Comparison of ENCODE assay signal across 20 cellular contexts in genomic region chr12:2941524-2941923, GRCh38. TPM values are rescaled to one million over a fixed set of nuclear protein-coding genes. Genes with fewer than 3 reads are reported as not detected.
"Had no signal": no experiment of that assay in that cellular context is flagged by ENCODE, and none has a peak within 500 bp of the region (broad histone marks: within the 10 kb centered on the region; RNA-seq: fewer than 3 reads in every experiment).

No MANE protein-coding gene starts in this region.

- H3K4me2 ChIP-seq: smooth muscle cell had no signal

- H3K9me3 ChIP-seq: esophagus muscularis mucosa, gastrocnemius medialis, pancreas, psoas muscle, tibial artery, upper lobe of left lung, vagina had no signal

- H3K4me1 ChIP-seq: gastrocnemius medialis had no signal

- H3K27ac ChIP-seq: coronary artery, esophagus muscularis mucosa, gastrocnemius medialis, pancreas, psoas muscle, tibial artery, upper lobe of left lung, vagina had no signal

- H3K4me3 Mint-ChIP-seq: naive thymus-derived CD8-positive, alpha-beta T cell; stimulated activated effector memory CD8-positive, alpha-beta T cell treated with anti-CD3 and anti-CD28 coated beads, Interleukin-12 subunit alpha, Interleukin-12 subunit beta, amount 100 ng/mL, for 72 hours; stimulated activated naive CD8-positive, alpha-beta T cell treated with anti-CD3 and anti-CD28 coated beads, Interleukin-15, Interleukin-2, amounts not matched to agents 100 ng/mL and 50 ng/mL, for 24 hours had no signal

- FAIRE-seq: kidney, pancreas had no signal

- H3K27ac Mint-ChIP-seq: stimulated activated effector memory CD8-positive, alpha-beta T cell treated with anti-CD3 and anti-CD28 coated beads, Interleukin-12 subunit alpha, Interleukin-12 subunit beta, amount 100 ng/mL, for 72 hours; stimulated activated naive CD8-positive, alpha-beta T cell treated with anti-CD3 and anti-CD28 coated beads, Interleukin-15, Interleukin-2, amounts not matched to agents 100 ng/mL and 50 ng/mL, for 24 hours had no signal

- H3K9me3 Mint-ChIP-seq: naive thymus-derived CD8-positive, alpha-beta T cell; stimulated activated effector memory CD8-positive, alpha-beta T cell treated with anti-CD3 and anti-CD28 coated beads, Interleukin-12 subunit alpha, Interleukin-12 subunit beta, amount 100 ng/mL, for 72 hours; stimulated activated naive CD8-positive, alpha-beta T cell treated with anti-CD3 and anti-CD28 coated beads, Interleukin-15, Interleukin-2, amounts not matched to agents 100 ng/mL and 50 ng/mL, for 24 hours had no signal

- ATAC-seq: gastrocnemius medialis; left ventricle myocardium superior; naive thymus-derived CD8-positive, alpha-beta T cell; pancreas; psoas muscle; stimulated activated effector memory CD8-positive, alpha-beta T cell treated with anti-CD3 and anti-CD28 coated beads, Interleukin-12 subunit alpha, Interleukin-12 subunit beta, amount 100 ng/mL, for 72 hours had no signal

- H3K27me3 Mint-ChIP-seq: naive thymus-derived CD8-positive, alpha-beta T cell; stimulated activated naive CD8-positive, alpha-beta T cell treated with anti-CD3 and anti-CD28 coated beads, Interleukin-15, Interleukin-2, amounts not matched to agents 100 ng/mL and 50 ng/mL, for 24 hours had no signal

- H3K27me3 ChIP-seq: esophagus muscularis mucosa, gastrocnemius medialis, pancreas, tibial artery, upper lobe of left lung, vagina had no signal

- H3K4me3 ChIP-seq: coronary artery, esophagus muscularis mucosa, gastrocnemius medialis, pancreas, psoas muscle, smooth muscle cell, tibial artery, upper lobe of left lung, vagina had no signal

- DNase-seq: effector CD4-positive, alpha-beta T cell; gastrocnemius medialis; kidney; left cardiac atrium; left ventricle myocardium superior; mesendoderm; naive thymus-derived CD8-positive, alpha-beta T cell; pancreas; psoas muscle; retina; stimulated activated CD4-positive, alpha-beta T cell treated with anti-CD3 and anti-CD28 coated beads, Interleukin-4, amount 100 ng/mL, for 1 hour; stimulated activated CD8-positive, alpha-beta memory T cell treated with anti-CD3 and anti-CD28 coated beads, Interleukin-4, amount 100 ng/mL, for 48 hours; tibial artery; upper lobe of left lung had no signal

- H3K4me1 Mint-ChIP-seq: stimulated activated effector memory CD8-positive, alpha-beta T cell treated with anti-CD3 and anti-CD28 coated beads, Interleukin-12 subunit alpha, Interleukin-12 subunit beta, amount 100 ng/mL, for 72 hours had no signal

RNA-seq across cellular contexts. Expression of gene TEAD4, which starts 17.7 kb away (rescaled TPM):
- total RNA-seq: naive thymus-derived CD8-positive, alpha-beta T cell had no signal
- polyA plus RNA-seq: naive thymus-derived CD8-positive, alpha-beta T cell had no signal
